In genomic region chr15:47762621-47763020, GRCh38 we compare ENCODE assay signal across 23 cellular contexts. TPM values are rescaled to one million over a fixed set of nuclear protein-coding genes. Genes with fewer than 3 reads are reported as not detected.
DNase-seq lines count a peak whose midpoint lies in the region; ATAC-seq and TF ChIP-seq lines count a peak whose summit lies in the region.
"Had no signal": no experiment of that assay in that cellular context is flagged by ENCODE, and none has a peak within 500 bp of the region (broad histone marks: within the 10 kb centered on the region; RNA-seq: fewer than 3 reads in every experiment).

No MANE protein-coding gene starts in this region.

- H3K4me3 Mint-ChIP-seq in glutamatergic neuron (ENCODE audit: unreplicated experiment) = peak overlapping the region; percentile 32
- no peak overlapping the region for H3K4me3 Mint-ChIP-seq in nephron
- H3K4me3 Mint-ChIP-seq: CD14-positive monocyte; CD4-positive, alpha-beta T cell; CD8-positive, alpha-beta memory T cell had no signal

- H3K27ac Mint-ChIP-seq in glutamatergic neuron (ENCODE audit: unreplicated experiment) = no peak overlapping the region
- H3K27ac Mint-ChIP-seq in nephron = peak overlapping the region; percentile 32 to 50 (median 49)
- H3K27ac Mint-ChIP-seq: CD14-positive monocyte; CD4-positive, alpha-beta T cell; CD8-positive, alpha-beta memory T cell had no signal

- DNase-seq in NCI-H446 (lab: John Stamatoyannopoulos, UW) = peak; percentile 6 to 38
- DNase-seq in NCI-H82 (lab: John Stamatoyannopoulos, UW) = peak; percentile 74
- DNase-seq in glutamatergic neuron = no peak
- no peak for DNase-seq in NCI-H748 treated with DMSO at 0.1 percent for 48 hours (lab: John Stamatoyannopoulos, UW)
- DNase-seq in DMS153 (lab: John Stamatoyannopoulos, UW) = no peak
- DNase-seq: 8988T; ACHN; AML-193; BE2C; CD4-positive, alpha-beta T cell; CD8-positive, alpha-beta memory T cell; DMS 273 treated with DMSO at 0.1 percent for 48 hours; DMS53; DMS79 treated with DMSO at 0.1 percent for 48 hours; GF-D8; GM23248; H7; HCEC 1CT had no signal

- H3K36me3 Mint-ChIP-seq in glutamatergic neuron (ENCODE audit: unreplicated experiment) (peaks cover 31% of the 10 kb centered on the region), nephron (ENCODE audit: low read depth) (peaks cover 87% of the 10 kb centered on the region)
- H3K36me3 Mint-ChIP-seq: CD14-positive monocyte; CD8-positive, alpha-beta memory T cell had no signal

- H3K4me1 Mint-ChIP-seq in glutamatergic neuron (ENCODE audit: low read depth, unreplicated experiment) = peaks cover 69% of the 10 kb centered on the region
- H3K4me1 Mint-ChIP-seq in nephron = peaks cover 5% of the 10 kb centered on the region
- H3K4me1 Mint-ChIP-seq: CD14-positive monocyte; CD8-positive, alpha-beta memory T cell had no signal

- peaks cover 21% of the 10 kb centered on the region for H3K27me3 Mint-ChIP-seq in glutamatergic neuron (ENCODE audit: unreplicated experiment)
- H3K27me3 Mint-ChIP-seq in nephron (ENCODE audit: low read depth) = no peaks in the 10 kb centered on the region
- H3K27me3 Mint-ChIP-seq: CD4-positive, alpha-beta T cell had no signal

- ATAC-seq in GM18511 (IDR thresholded peaks at IDR 0.05; ENCODE audit: unreplicated experiment) = no peak
- ATAC-seq: A549 had no signal

- H3K9me3 Mint-ChIP-seq in glutamatergic neuron (ENCODE audit: unreplicated experiment) (peaks cover 26% of the 10 kb centered on the region), nephron (no peaks in the 10 kb centered on the region)

- no peak for TF ChIP-seq CTCF in glutamatergic neuron (IDR thresholded peaks at IDR 0.05; ENCODE audit: partially characterized antibody, unreplicated experiment)
- TF ChIP-seq CTCF in nephron (IDR thresholded peaks at IDR 0.05; ENCODE audit: unreplicated experiment in 3 of 3) = no peak

RNA-seq across cellular contexts. Expression of gene SEMA6D, which starts 45.3 kb away (rescaled TPM):
- total RNA-seq in glutamatergic neuron (ENCODE audit: unreplicated experiment) = 255 TPM
- total RNA-seq: CD4-positive, alpha-beta T cell; CD8-positive, alpha-beta memory T cell; G401 had no signal

Comparison
In these comparisons a context has a peak if more than half of its experiments do, and no peak if none do; other contexts are left out.
1. DNase-seq: peak in NCI-H446 (2 of 2) and NCI-H82 (single experiment); none in glutamatergic neuron (single experiment), NCI-H748 treated with DMSO at 0.1 percent for 48 hours (single experiment) and DMS153 (single experiment).